38 cellular contexts compared by ENCODE assay signal in the genomic region with DNA sequence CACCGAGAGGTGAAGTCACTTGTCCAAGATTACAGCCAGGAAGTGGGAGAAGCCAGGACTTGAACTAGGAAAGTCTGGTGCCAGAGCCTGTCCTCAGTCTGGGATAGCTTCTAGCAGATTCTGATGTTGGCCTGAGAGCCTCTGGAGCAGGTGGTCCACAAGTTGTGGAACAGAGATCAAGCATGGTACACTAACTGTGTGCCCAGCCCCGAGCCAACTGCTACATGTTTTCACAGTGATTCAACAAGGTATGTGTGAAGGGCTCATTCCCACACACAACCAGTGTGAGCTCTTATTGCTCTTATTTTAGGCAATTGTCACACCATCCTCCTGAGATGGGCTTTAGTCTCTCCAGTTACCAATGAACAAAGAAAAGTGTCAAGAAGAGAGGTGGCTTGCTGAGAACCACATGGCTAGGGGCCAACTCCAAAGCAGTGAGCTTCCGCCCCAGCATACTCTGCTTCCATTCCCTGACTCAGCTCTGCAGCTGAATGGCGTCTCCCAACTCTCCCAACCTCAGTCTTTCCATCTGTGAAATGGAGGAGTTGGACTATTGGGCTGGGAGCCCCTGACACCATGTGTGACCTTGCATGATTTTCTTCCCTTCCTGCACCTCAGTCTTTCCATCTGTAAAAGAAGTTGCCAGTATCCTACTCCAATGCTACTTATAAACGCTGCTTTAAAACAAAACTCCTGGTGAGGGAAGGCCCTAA. TPM values are rescaled to one million over a fixed set of nuclear protein-coding genes. Genes with fewer than 3 reads are reported as not detected.
"Had no signal": no experiment of that assay in that cellular context is flagged by ENCODE, and none has a peak within 500 bp of the region (broad histone marks: within the 10 kb centered on the region; RNA-seq: fewer than 3 reads in every experiment).

No MANE protein-coding gene starts in this region.

- H3K4me1 ChIP-seq: pancreas, prostate gland, suprapubic skin, tibial artery had no signal

- H3K9me3 Mint-ChIP-seq: activated T-helper 1 cell treated with anti-CD3 and anti-CD28 coated beads, Interleukin-12 subunit alpha, Interleukin-12 subunit beta, Interleukin-2, Interleukin-4 antibody, amounts not matched to agents 30 ng/mL and 10 ng/mL and 1 ng/mL, durations not matched to agents 14 hours and 24 hours and 36 hours had no signal

- FAIRE-seq: astrocyte, keratinocyte, pancreas, TTC549 had no signal

- H3K27me3 ChIP-seq: gastrocnemius medialis, pancreas had no signal

- H3K27ac Mint-ChIP-seq: activated CD4-positive, alpha-beta memory T cell treated with anti-CD3 and anti-CD28 coated beads for 36 hours; activated CD4-positive, alpha-beta T cell treated with anti-CD3 and anti-CD28 coated beads, Interleukin-2, amount 10 ng/mL, durations not matched to agents 24 days and 14 days; activated naive CD4-positive, alpha-beta T cell treated with anti-CD3 and anti-CD28 coated beads for 36 hours; activated naive CD8-positive, alpha-beta T cell treated with anti-CD3 and anti-CD28 coated beads, Interleukin-2, amount 10 ng/mL, durations not matched to agents 7 days and 5 days; activated T-helper 1 cell treated with anti-CD3 and anti-CD28 coated beads, Interleukin-12 subunit alpha, Interleukin-12 subunit beta, Interleukin-2, Interleukin-4 antibody, amounts not matched to agents 30 ng/mL and 10 ng/mL and 1 ng/mL, durations not matched to agents 14 hours and 24 hours and 36 hours; effector memory CD8-positive, alpha-beta T cell; mesothelial cell of epicardium; naive B cell; nephron progenitor cell; stimulated activated memory B cell treated with anti-CD40 and anti-IgM and Interleukin-4, amounts not matched to agents 10 μg/mL and 1 μg/mL and 100 μg/mL, for 72 hours had no signal

- DNase-seq: activated CD4-positive, alpha-beta memory T cell treated with anti-CD3 and anti-CD28 coated beads for 36 hours; activated CD4-positive, alpha-beta T cell treated with anti-CD3 and anti-CD28 coated beads, Interleukin-2, amount 10 ng/mL, durations not matched to agents 24 days and 14 days; activated CD4-positive, CD25-positive, alpha-beta regulatory T cell treated with anti-CD3 and anti-CD28 coated beads, Interleukin-2, amount 50 U/mL, for 72 hours; activated CD8-positive, alpha-beta memory T cell treated with anti-CD3 and anti-CD28 coated beads, Interleukin-2, amount 50 U/mL, for 4 hours; activated effector memory CD4-positive, alpha-beta T cell treated with anti-CD3 and anti-CD28 coated beads, Interleukin-2, amount 50 U/mL, for 16 hours; activated naive CD4-positive, alpha-beta T cell treated with anti-CD3 and anti-CD28 coated beads for 36 hours; activated naive CD8-positive, alpha-beta T cell treated with anti-CD3 and anti-CD28 coated beads, Interleukin-2, amount 10 ng/mL, durations not matched to agents 7 days and 5 days; activated T-cell treated with anti-CD3 and anti-CD28 coated beads, Interleukin-2, amount 50 U/mL, for 1 hour; amniotic stem cell; brain microvascular endothelial cell; cortex of kidney; effector memory CD8-positive, alpha-beta T cell; erythroblast; gastrocnemius medialis; left colon; mammary epithelial cell; naive B cell; nephron progenitor cell; nucleus accumbens; pancreas; stimulated activated CD4-positive, alpha-beta T cell treated with anti-CD3 and anti-CD28 coated beads, Interleukin-1b, Interleukin-23, amount 100 ng/mL, for 48 hours; stimulated activated CD4-positive, alpha-beta T cell treated with anti-CD3 and anti-CD28 coated beads, Interleukin-4, amount 100 ng/mL, for 4 hours; stimulated activated CD8-positive, alpha-beta memory T cell treated with anti-CD3 and anti-CD28 coated beads, Interleukin-4, amount 100 ng/mL, for 48 hours; stimulated activated naive CD8-positive, alpha-beta T cell treated with anti-CD3 and anti-CD28 coated beads, Interleukin-15, amount 100 ng/mL, for 72 hours; tibial artery had no signal

- H3K4me1 Mint-ChIP-seq: activated CD4-positive, alpha-beta T cell treated with anti-CD3 and anti-CD28 coated beads, Interleukin-2, amount 10 ng/mL, durations not matched to agents 24 days and 14 days; activated naive CD8-positive, alpha-beta T cell treated with anti-CD3 and anti-CD28 coated beads, Interleukin-2, amount 10 ng/mL, durations not matched to agents 7 days and 5 days; mesothelial cell of epicardium; naive B cell; stimulated activated memory B cell treated with anti-CD40 and anti-IgM and Interleukin-4, amounts not matched to agents 10 μg/mL and 1 μg/mL and 100 μg/mL, for 72 hours; stimulated activated naive CD8-positive, alpha-beta T cell treated with anti-CD3 and anti-CD28 coated beads, Interleukin-15, amount 100 ng/mL, for 72 hours had no signal

- H3K9me3 ChIP-seq: gastrocnemius medialis, pancreas, prostate gland, suprapubic skin had no signal

- H3K27ac ChIP-seq: brain microvascular endothelial cell, gastrocnemius medialis, pancreas, prostate gland, suprapubic skin, tibial artery, VCaP had no signal

- H3K4me2 ChIP-seq: smooth muscle cell had no signal

- H3K36me3 ChIP-seq: brain microvascular endothelial cell, gastrocnemius medialis, pancreas, prostate gland, suprapubic skin, tibial artery had no signal

- H3K4me3 Mint-ChIP-seq: activated CD4-positive, alpha-beta memory T cell treated with anti-CD3 and anti-CD28 coated beads for 36 hours; activated CD4-positive, alpha-beta T cell treated with anti-CD3 and anti-CD28 coated beads, Interleukin-2, amount 10 ng/mL, durations not matched to agents 24 days and 14 days; activated naive CD4-positive, alpha-beta T cell treated with anti-CD3 and anti-CD28 coated beads for 36 hours; activated naive CD8-positive, alpha-beta T cell treated with anti-CD3 and anti-CD28 coated beads, Interleukin-2, amount 10 ng/mL, durations not matched to agents 7 days and 5 days; activated T-helper 1 cell treated with anti-CD3 and anti-CD28 coated beads, Interleukin-12 subunit alpha, Interleukin-12 subunit beta, Interleukin-2, Interleukin-4 antibody, amounts not matched to agents 30 ng/mL and 10 ng/mL and 1 ng/mL, durations not matched to agents 14 hours and 24 hours and 36 hours; effector memory CD8-positive, alpha-beta T cell; mesothelial cell of epicardium; naive B cell; nephron progenitor cell; stimulated activated memory B cell treated with anti-CD40 and anti-IgM and Interleukin-4, amounts not matched to agents 10 μg/mL and 1 μg/mL and 100 μg/mL, for 72 hours; stimulated activated naive CD8-positive, alpha-beta T cell treated with anti-CD3 and anti-CD28 coated beads, Interleukin-15, amount 100 ng/mL, for 72 hours had no signal

- H3K36me3 Mint-ChIP-seq: activated CD4-positive, alpha-beta memory T cell treated with anti-CD3 and anti-CD28 coated beads for 36 hours; activated naive CD8-positive, alpha-beta T cell treated with anti-CD3 and anti-CD28 coated beads, Interleukin-2, amount 10 ng/mL, durations not matched to agents 7 days and 5 days; mesothelial cell of epicardium; stimulated activated memory B cell treated with anti-CD40 and anti-IgM and Interleukin-4, amounts not matched to agents 10 μg/mL and 1 μg/mL and 100 μg/mL, for 72 hours had no signal

- H3K4me3 ChIP-seq: gastrocnemius medialis, pancreas, prostate gland, smooth muscle cell, suprapubic skin, tibial artery had no signal

- ATAC-seq: effector memory CD8-positive, alpha-beta T cell; gastrocnemius medialis; left colon; pancreas; stimulated activated memory B cell treated with anti-CD40 and anti-IgM and Interleukin-4, amounts not matched to agents 10 μg/mL and 1 μg/mL and 100 μg/mL, for 72 hours; stimulated activated naive CD8-positive, alpha-beta T cell treated with anti-CD3 and anti-CD28 coated beads, Interleukin-15, amount 100 ng/mL, for 72 hours had no signal

RNA-seq across cellular contexts. Expression of gene CDH22, which starts 41.0 kb away (rescaled TPM):
- total RNA-seq: activated CD4-positive, alpha-beta memory T cell treated with anti-CD3 and anti-CD28 coated beads for 36 hours; activated CD4-positive, alpha-beta T cell treated with anti-CD3 and anti-CD28 coated beads, Interleukin-2, amount 10 ng/mL, durations not matched to agents 24 days and 14 days; activated CD8-positive, alpha-beta memory T cell treated with anti-CD3 and anti-CD28 coated beads for 36 hours; activated naive CD8-positive, alpha-beta T cell treated with anti-CD3 and anti-CD28 coated beads, Interleukin-2, amount 10 ng/mL, durations not matched to agents 7 days and 5 days; activated T-helper 1 cell treated with anti-CD3 and anti-CD28 coated beads, Interleukin-12 subunit alpha, Interleukin-12 subunit beta, Interleukin-2, Interleukin-4 antibody, amounts not matched to agents 30 ng/mL and 10 ng/mL and 1 ng/mL, durations not matched to agents 14 hours and 24 hours and 36 hours; astrocyte; liver; mammary epithelial cell; smooth muscle cell; T-helper 1 cell treated with Interleukin-12 subunit alpha and Interleukin-12 subunit beta and Interleukin-4 antibody, amounts not matched to agents 30 ng/mL and 1 ng/mL, for 36 hours had no signal
- polyA plus RNA-seq: keratinocyte, mammary epithelial cell, smooth muscle cell had no signal
